Comparison of ENCODE assay signal across 19 cellular contexts in genomic region chr1:162217674-162218073, GRCh38.
"Had no signal": no experiment of that assay in that cellular context is flagged by ENCODE, and none has a peak within 500 bp of the region (broad histone marks: within the 10 kb centered on the region; RNA-seq: fewer than 3 reads in every experiment).

No MANE protein-coding gene starts in this region.

- DNase-seq: activated CD4-positive, alpha-beta memory T cell treated with anti-CD3 and anti-CD28 coated beads for 36 hours; activated effector memory CD4-positive, alpha-beta T cell treated with anti-CD3 and anti-CD28 coated beads, Interleukin-2, amount 50 U/mL, for 16 hours; activated T-cell treated with anti-CD3 and anti-CD28 coated beads, Interleukin-2, amount 50 U/mL, for 4 hours; adrenal gland; central memory CD4-positive, alpha-beta T cell; esophagus squamous epithelium; left lung; naive thymus-derived CD8-positive, alpha-beta T cell; occipital lobe; stimulated activated CD4-positive, alpha-beta T cell treated with anti-CD3 and anti-CD28 coated beads, Interleukin-2, amount 100 ng/mL, for 48 hours; T-helper 9 cell had no signal

- H3K4me2 ChIP-seq: hepatocyte had no signal

- H3K36me3 Mint-ChIP-seq: activated CD4-positive, alpha-beta memory T cell treated with anti-CD3 and anti-CD28 coated beads for 36 hours; activated naive CD4-positive, alpha-beta T cell treated with anti-CD3 and anti-CD28 coated beads, Interleukin-2, amount 50 U/mL, for 24 hours; memory B cell; naive thymus-derived CD8-positive, alpha-beta T cell; stimulated activated memory B cell treated with anti-CD40 and anti-IgM and Interleukin-4, amounts not matched to agents 10 μg/mL and 1 μg/mL and 100 μg/mL, for 72 hours had no signal

- ATAC-seq: activated T-cell treated with anti-CD3 and anti-CD28 coated beads, Interleukin-2, amount 50 U/mL, for 4 hours; naive thymus-derived CD8-positive, alpha-beta T cell; stimulated activated memory B cell treated with anti-CD40 and anti-IgM and Interleukin-4, amounts not matched to agents 10 μg/mL and 1 μg/mL and 100 μg/mL, for 72 hours had no signal

- H3K27ac ChIP-seq: adrenal gland, coronary artery, esophagus squamous epithelium, hepatocyte, VCaP had no signal

- H3K27ac Mint-ChIP-seq: activated CD4-positive, alpha-beta memory T cell treated with anti-CD3 and anti-CD28 coated beads for 36 hours; activated naive CD4-positive, alpha-beta T cell treated with anti-CD3 and anti-CD28 coated beads, Interleukin-2, amount 50 U/mL, for 24 hours; memory B cell; naive thymus-derived CD8-positive, alpha-beta T cell; stimulated activated memory B cell treated with anti-CD40 and anti-IgM and Interleukin-4, amounts not matched to agents 10 μg/mL and 1 μg/mL and 100 μg/mL, for 72 hours had no signal

- H3K4me3 Mint-ChIP-seq: activated CD4-positive, alpha-beta memory T cell treated with anti-CD3 and anti-CD28 coated beads for 36 hours; activated naive CD4-positive, alpha-beta T cell treated with anti-CD3 and anti-CD28 coated beads, Interleukin-2, amount 50 U/mL, for 24 hours; activated T-cell treated with anti-CD3 and anti-CD28 coated beads, Interleukin-2, amount 50 U/mL, for 4 hours; memory B cell; naive thymus-derived CD8-positive, alpha-beta T cell; stimulated activated memory B cell treated with anti-CD40 and anti-IgM and Interleukin-4, amounts not matched to agents 10 μg/mL and 1 μg/mL and 100 μg/mL, for 72 hours had no signal

- H2AFZ ChIP-seq: hepatocyte had no signal

- H3K4me1 Mint-ChIP-seq: activated naive CD4-positive, alpha-beta T cell treated with anti-CD3 and anti-CD28 coated beads, Interleukin-2, amount 50 U/mL, for 24 hours; memory B cell; naive thymus-derived CD8-positive, alpha-beta T cell; stimulated activated memory B cell treated with anti-CD40 and anti-IgM and Interleukin-4, amounts not matched to agents 10 μg/mL and 1 μg/mL and 100 μg/mL, for 72 hours had no signal

- H3K27me3 ChIP-seq: adrenal gland, esophagus squamous epithelium, hepatocyte, left lung had no signal

- H3K9me3 ChIP-seq: adrenal gland, esophagus squamous epithelium, left lung had no signal

- FAIRE-seq: keratinocyte, urothelium cell line had no signal

- H3K4me3 ChIP-seq: adrenal gland, coronary artery, esophagus squamous epithelium, hepatocyte, left lung had no signal

- H3K36me3 ChIP-seq: adrenal gland, esophagus squamous epithelium, left lung had no signal

- H3K9me3 Mint-ChIP-seq: activated CD4-positive, alpha-beta memory T cell treated with anti-CD3 and anti-CD28 coated beads for 36 hours; activated naive CD4-positive, alpha-beta T cell treated with anti-CD3 and anti-CD28 coated beads, Interleukin-2, amount 50 U/mL, for 24 hours; activated T-cell treated with anti-CD3 and anti-CD28 coated beads, Interleukin-2, amount 50 U/mL, for 4 hours; memory B cell; naive thymus-derived CD8-positive, alpha-beta T cell; stimulated activated memory B cell treated with anti-CD40 and anti-IgM and Interleukin-4, amounts not matched to agents 10 μg/mL and 1 μg/mL and 100 μg/mL, for 72 hours had no signal
